Comparison of ENCODE assay signal across 18 cellular contexts in genomic region chr12:50252977-50253376, GRCh38.
"Had no signal": no experiment of that assay in that cellular context is flagged by ENCODE, and none has a peak within 500 bp of the region (broad histone marks: within the 10 kb centered on the region; RNA-seq: fewer than 3 reads in every experiment).

No MANE protein-coding gene starts in this region.

- DNase-seq: activated CD4-positive, alpha-beta T cell treated with anti-CD3 and anti-CD28 coated beads, Interleukin-2, amount 50 U/mL, for 48 hours; activated CD4-positive, CD25-positive, alpha-beta regulatory T cell treated with anti-CD3 and anti-CD28 coated beads, Interleukin-2, amount 50 U/mL, for 72 hours; activated naive CD4-positive, alpha-beta T cell; activated naive CD8-positive, alpha-beta T cell treated with anti-CD3 and anti-CD28 coated beads, Interleukin-2, amount 50 U/mL, for 24 hours; aorta; cerebellar nuclear complex; effector memory CD4-positive, alpha-beta T cell; head of caudate nucleus; immature natural killer cell; lower lobe of right lung; naive thymus-derived CD8-positive, alpha-beta T cell; pancreas; retina; SW 1271; tibial artery had no signal

- H3K4me1 Mint-ChIP-seq: immature natural killer cell had no signal

- ATAC-seq: activated naive CD8-positive, alpha-beta T cell treated with anti-CD3 and anti-CD28 coated beads, Interleukin-2, amount 50 U/mL, for 24 hours; lower lobe of right lung; naive thymus-derived CD8-positive, alpha-beta T cell; pancreas; stimulated activated effector memory CD8-positive, alpha-beta T cell treated with anti-CD3 and anti-CD28 coated beads, Interleukin-12 subunit alpha, Interleukin-12 subunit beta, amount 100 ng/mL, for 72 hours had no signal

- H3K27ac ChIP-seq: lower lobe of right lung, vagina had no signal

- H3K4me3 ChIP-seq: lower lobe of right lung, pancreas, tibial artery, vagina had no signal

- H3K4me3 Mint-ChIP-seq: activated naive CD8-positive, alpha-beta T cell treated with anti-CD3 and anti-CD28 coated beads, Interleukin-2, amount 50 U/mL, for 24 hours; dendritic cell treated with granulocyte-macrophage colony-stimulating factor and Interleukin-4, amounts not matched to agents 40 ng/mL and 50 ng/mL, for 4 days; immature natural killer cell; naive thymus-derived CD8-positive, alpha-beta T cell had no signal

- H3K36me3 ChIP-seq: pancreas, tibial artery, vagina had no signal

- H3K27me3 ChIP-seq: pancreas, tibial artery, vagina had no signal

- H3K9me3 ChIP-seq: lower lobe of right lung, pancreas, tibial artery, vagina had no signal

- H3K9me3 Mint-ChIP-seq: activated naive CD8-positive, alpha-beta T cell treated with anti-CD3 and anti-CD28 coated beads, Interleukin-2, amount 50 U/mL, for 24 hours; dendritic cell treated with granulocyte-macrophage colony-stimulating factor and Interleukin-4, amounts not matched to agents 40 ng/mL and 50 ng/mL, for 4 days; immature natural killer cell; naive thymus-derived CD8-positive, alpha-beta T cell; stimulated activated effector memory CD8-positive, alpha-beta T cell treated with anti-CD3 and anti-CD28 coated beads, Interleukin-12 subunit alpha, Interleukin-12 subunit beta, amount 100 ng/mL, for 72 hours had no signal

- H3K27ac Mint-ChIP-seq: activated naive CD8-positive, alpha-beta T cell treated with anti-CD3 and anti-CD28 coated beads, Interleukin-2, amount 50 U/mL, for 24 hours; immature natural killer cell; naive thymus-derived CD8-positive, alpha-beta T cell; stimulated activated effector memory CD8-positive, alpha-beta T cell treated with anti-CD3 and anti-CD28 coated beads, Interleukin-12 subunit alpha, Interleukin-12 subunit beta, amount 100 ng/mL, for 72 hours had no signal

- H3K27me3 Mint-ChIP-seq: activated naive CD8-positive, alpha-beta T cell treated with anti-CD3 and anti-CD28 coated beads, Interleukin-2, amount 50 U/mL, for 24 hours; naive thymus-derived CD8-positive, alpha-beta T cell had no signal
